ENCODE assay signal across 6 cellular contexts in the genomic region with DNA sequence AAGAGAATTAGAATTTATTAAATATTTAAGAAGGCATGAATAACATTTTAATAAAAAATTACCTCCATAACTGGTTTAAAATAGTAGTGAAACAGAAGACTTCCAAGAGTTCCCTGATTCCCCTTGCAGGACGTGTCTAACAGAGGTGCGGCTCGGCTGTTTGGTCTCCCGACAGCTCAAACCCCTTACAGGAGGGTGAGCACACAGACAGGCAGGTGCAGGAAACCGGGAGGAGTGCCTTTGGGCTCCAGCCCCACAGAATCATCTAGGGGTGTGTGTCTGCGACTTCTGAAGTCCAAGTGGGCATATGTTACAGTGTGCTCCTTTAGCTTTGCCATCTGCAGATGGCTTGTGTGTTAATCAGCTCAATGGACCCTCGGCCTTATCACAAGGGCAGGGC.
"Had no signal": no experiment of that assay in that cellular context is flagged by ENCODE, and none has a peak within 500 bp of the region (broad histone marks: within the 10 kb centered on the region; RNA-seq: fewer than 3 reads in every experiment).

No MANE protein-coding gene starts in this region.

- DNase-seq: GOT3, H9, HCEC 1CT, IMR-90, KG1 had no signal

- H3K4me3 Mint-ChIP-seq: H9 had no signal

- H3K27ac Mint-ChIP-seq: H9 had no signal

- H3K4me3 ChIP-seq: K562 had no signal

- ATAC-seq: K562 had no signal
